Comparison of ENCODE assay signal across 2 cellular contexts in the genomic region with DNA sequence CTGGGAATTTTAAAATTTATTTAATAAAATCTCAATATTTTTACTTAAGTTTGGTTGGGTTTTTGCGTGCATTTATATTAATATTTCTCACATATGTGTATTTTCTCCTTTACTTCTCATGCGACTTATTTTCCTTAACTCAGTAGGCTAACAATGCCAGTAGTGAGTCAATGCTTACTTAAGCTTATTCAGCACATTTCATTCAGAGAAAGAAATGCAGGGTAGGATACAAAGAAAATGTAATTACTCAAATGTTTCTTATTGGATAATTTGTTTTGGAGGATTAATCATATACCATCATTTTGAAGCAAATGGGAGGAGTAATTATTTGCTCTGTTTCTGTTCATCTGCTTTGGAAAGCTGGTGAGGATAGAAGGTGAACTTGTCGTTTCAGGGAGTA.
TF ChIP-seq lines count a peak whose summit lies in the region.

No MANE protein-coding gene starts in this region.

TF ChIP-seq in HepG2, 621 proteins besides CTCF, POLR2A, EP300 and RAD21 (continued from another document):
- TF ChIP-seq ZNF607 (CRISPR knock-in tag; IDR thresholded peaks at IDR 0.05; ENCODE audit: borderline replicate concordance) (no peak), ELF1 (CRISPR knock-in tag; IDR thresholded peaks at IDR 0.05) (no peak), REXO4 (CRISPR knock-in tag; IDR thresholded peaks at IDR 0.05; ENCODE audit: borderline replicate concordance) (no peak), CBX1 (IDR thresholded peaks at IDR 0.05; ENCODE audit: low read depth) (no peak), PATZ1 (CRISPR knock-in tag; IDR thresholded peaks at IDR 0.05) (no peak), MXD1 (CRISPR knock-in tag; IDR thresholded peaks at IDR 0.05) (no peak), ZNF10 (CRISPR knock-in tag; IDR thresholded peaks at IDR 0.05; ENCODE audit: borderline replicate concordance, low read depth) (no peak), MAFK (conservative IDR thresholded peaks at IDR 0.05 in 1 of 2, IDR thresholded peaks at IDR 0.05 in 1 of 2; ENCODE audit: low read length in 2 of 2) (peak; percentile 41 to 69; a peak in 3 of 4 replicates)

TF ChIP-seq in K562, 482 proteins besides CTCF, POLR2A, EP300 and RAD21 (continued from another document):
- TF ChIP-seq, protein P1, sequence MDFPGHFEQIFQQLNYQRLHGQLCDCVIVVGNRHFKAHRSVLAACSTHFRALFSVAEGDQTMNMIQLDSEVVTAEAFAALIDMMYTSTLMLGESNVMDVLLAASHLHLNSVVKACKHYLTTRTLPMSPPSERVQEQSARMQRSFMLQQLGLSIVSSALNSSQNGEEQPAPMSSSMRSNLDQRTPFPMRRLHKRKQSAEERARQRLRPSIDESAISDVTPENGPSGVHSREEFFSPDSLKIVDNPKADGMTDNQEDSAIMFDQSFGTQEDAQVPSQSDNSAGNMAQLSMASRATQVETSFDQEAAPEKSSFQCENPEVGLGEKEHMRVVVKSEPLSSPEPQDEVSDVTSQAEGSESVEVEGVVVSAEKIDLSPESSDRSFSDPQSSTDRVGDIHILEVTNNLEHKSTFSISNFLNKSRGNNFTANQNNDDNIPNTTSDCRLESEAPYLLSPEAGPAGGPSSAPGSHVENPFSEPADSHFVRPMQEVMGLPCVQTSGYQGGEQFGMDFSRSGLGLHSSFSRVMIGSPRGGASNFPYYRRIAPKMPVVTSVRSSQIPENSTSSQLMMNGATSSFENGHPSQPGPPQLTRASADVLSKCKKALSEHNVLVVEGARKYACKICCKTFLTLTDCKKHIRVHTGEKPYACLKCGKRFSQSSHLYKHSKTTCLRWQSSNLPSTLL (IDR thresholded peaks at IDR 0.05), result no peak
- TF ChIP-seq TFAM (CRISPR knock-in tag; conservative IDR thresholded peaks at IDR 0.05), result no peak
- no peak for TF ChIP-seq NCOA2 (IDR thresholded peaks at IDR 0.05; ENCODE audit: partially characterized antibody in 2 of 2)
- TF ChIP-seq ZNF316 (IDR thresholded peaks at IDR 0.05), result peak; percentile 31; the same call in 1 of the 2 replicates
- TF ChIP-seq ZNF444 (CRISPR knock-in tag; IDR thresholded peaks at IDR 0.05), result no peak
